Comparison of ENCODE assay signal across 10 cellular contexts in genomic region chr1:213622365-213623087, GRCh38.
A peak's percentile ranks its signal among the peaks of the same experiment; 100 is the strongest.
DNase-seq lines count a peak whose midpoint lies in the region; ATAC-seq lines count a peak whose summit lies in the region.
"Had no signal": no experiment of that assay in that cellular context is flagged by ENCODE, and none has a peak within 500 bp of the region (broad histone marks: within the 10 kb centered on the region; RNA-seq: fewer than 3 reads in every experiment).

No MANE protein-coding gene starts in this region.

- DNase-seq in activated T-cell treated with anti-CD3 and anti-CD28 coated beads, Interleukin-2, amount 50 U/mL, for 72 hours = peak; percentile 29 to 37
- DNase-seq in activated T-cell treated with anti-CD3 and anti-CD28 coated beads for 4 hours (no peak), NOMO-1 treated with dmso at 0.1 percent for 144 hours (lab: John Stamatoyannopoulos, UW; ENCODE audit: unreplicated experiment) (peak; percentile 27), NCI-H187 (lab: John Stamatoyannopoulos, UW) (no peak), posterior cingulate gyrus (no peak), NCI-H187 treated with DMSO at 0.1 percent for 48 hours (lab: John Stamatoyannopoulos, UW) (no peak)
- no peak for DNase-seq in stimulated activated naive B cell treated with anti-CD40 and anti-IgM and Interleukin-4, amounts not matched to agents 10 μg/mL and 1 μg/mL and 100 μg/mL, for 72 hours
- DNase-seq: naive thymus-derived CD4-positive, alpha-beta T cell; NCI-H526 had no signal

- peaks cover 13% of the 10 kb centered on the region for H3K27me3 Mint-ChIP-seq in activated T-cell treated with anti-CD3 and anti-CD28 coated beads, Interleukin-2, amount 50 U/mL, for 72 hours (ENCODE audit: low read depth)
- H3K27me3 Mint-ChIP-seq in stimulated activated naive B cell treated with anti-CD40 and anti-IgM and Interleukin-4, amounts not matched to agents 10 μg/mL and 1 μg/mL and 100 μg/mL, for 72 hours = no peaks in the 10 kb centered on the region

- intact Hi-C loops in posterior cingulate gyrus (cut with DNase I) = no loop called here

- H3K4me3 Mint-ChIP-seq in activated T-cell treated with anti-CD3 and anti-CD28 coated beads, Interleukin-2, amount 50 U/mL, for 72 hours = peak overlapping the region; percentile 20 to 49
- no peak overlapping the region for H3K4me3 Mint-ChIP-seq in stimulated activated naive B cell treated with anti-CD40 and anti-IgM and Interleukin-4, amounts not matched to agents 10 μg/mL and 1 μg/mL and 100 μg/mL, for 72 hours
- H3K4me3 Mint-ChIP-seq: naive thymus-derived CD4-positive, alpha-beta T cell had no signal

- H3K9me3 Mint-ChIP-seq in activated T-cell treated with anti-CD3 and anti-CD28 coated beads, Interleukin-2, amount 50 U/mL, for 72 hours = peaks cover 2% of the 10 kb centered on the region in 2 donors
- peaks cover 9 to 14% of the 10 kb centered on the region in 2 donors for H3K9me3 Mint-ChIP-seq in stimulated activated naive B cell treated with anti-CD40 and anti-IgM and Interleukin-4, amounts not matched to agents 10 μg/mL and 1 μg/mL and 100 μg/mL, for 72 hours

- peaks cover 0 to 3% of the 10 kb centered on the region in 2 donors for H3K36me3 Mint-ChIP-seq in activated T-cell treated with anti-CD3 and anti-CD28 coated beads, Interleukin-2, amount 50 U/mL, for 72 hours (ENCODE audit: insufficient read depth in 2 of 2)
- no peaks in the 10 kb centered on the region for H3K36me3 Mint-ChIP-seq in stimulated activated naive B cell treated with anti-CD40 and anti-IgM and Interleukin-4, amounts not matched to agents 10 μg/mL and 1 μg/mL and 100 μg/mL, for 72 hours
- H3K36me3 Mint-ChIP-seq: naive thymus-derived CD4-positive, alpha-beta T cell had no signal

- H3K27ac Mint-ChIP-seq in activated T-cell treated with anti-CD3 and anti-CD28 coated beads, Interleukin-2, amount 50 U/mL, for 72 hours = no peak overlapping the region
- no peak overlapping the region for H3K27ac Mint-ChIP-seq in stimulated activated naive B cell treated with anti-CD40 and anti-IgM and Interleukin-4, amounts not matched to agents 10 μg/mL and 1 μg/mL and 100 μg/mL, for 72 hours
- H3K27ac Mint-ChIP-seq: naive thymus-derived CD4-positive, alpha-beta T cell had no signal

- peak; percentile 81 to 84 for ATAC-seq in activated T-cell treated with anti-CD3 and anti-CD28 coated beads, Interleukin-2, amount 50 U/mL, for 72 hours (replicated peaks in 1 of 2)
- peak; percentile 85 for ATAC-seq in HG02870 (IDR thresholded peaks at IDR 0.05; ENCODE audit: unreplicated experiment)
- ATAC-seq in stimulated activated naive B cell treated with anti-CD40 and anti-IgM and Interleukin-4, amounts not matched to agents 10 μg/mL and 1 μg/mL and 100 μg/mL, for 72 hours (replicated peaks) = peak; percentile 63 to 67
- ATAC-seq: naive thymus-derived CD4-positive, alpha-beta T cell had no signal

- peaks cover 9% of the 10 kb centered on the region for H3K4me1 Mint-ChIP-seq in activated T-cell treated with anti-CD3 and anti-CD28 coated beads, Interleukin-2, amount 50 U/mL, for 72 hours (ENCODE audit: low read depth)
- H3K4me1 Mint-ChIP-seq in stimulated activated naive B cell treated with anti-CD40 and anti-IgM and Interleukin-4, amounts not matched to agents 10 μg/mL and 1 μg/mL and 100 μg/mL, for 72 hours = peaks cover 3 to 6% of the 10 kb centered on the region in 2 donors

Comparison
In these comparisons a context has a peak if more than half of its experiments do, and no peak if none do; other contexts are left out.
1. DNase-seq: peak in activated T-cell treated with anti-CD3 and anti-CD28 coated beads, Interleukin-2, amount 50 U/mL, for 72 hours (2 of 2) and NOMO-1 treated with dmso at 0.1 percent for 144 hours (single experiment); none in activated T-cell treated with anti-CD3 and anti-CD28 coated beads for 4 hours (single experiment), stimulated activated naive B cell treated with anti-CD40 and anti-IgM and Interleukin-4, amounts not matched to agents 10 μg/mL and 1 μg/mL and 100 μg/mL, for 72 hours (single experiment), NCI-H187 (0 of 2), posterior cingulate gyrus (0 of 10) and NCI-H187 treated with DMSO at 0.1 percent for 48 hours (single experiment).
2. H3K4me3 Mint-ChIP-seq: peak in activated T-cell treated with anti-CD3 and anti-CD28 coated beads, Interleukin-2, amount 50 U/mL, for 72 hours (2 of 2); none in stimulated activated naive B cell treated with anti-CD40 and anti-IgM and Interleukin-4, amounts not matched to agents 10 μg/mL and 1 μg/mL and 100 μg/mL, for 72 hours (0 of 2).
3. Peak in every context shown above with its lines, with median percentiles within 50 percentile points of each other: ATAC-seq.